ENCODE assay signal across 7 cellular contexts in the genomic region with DNA sequence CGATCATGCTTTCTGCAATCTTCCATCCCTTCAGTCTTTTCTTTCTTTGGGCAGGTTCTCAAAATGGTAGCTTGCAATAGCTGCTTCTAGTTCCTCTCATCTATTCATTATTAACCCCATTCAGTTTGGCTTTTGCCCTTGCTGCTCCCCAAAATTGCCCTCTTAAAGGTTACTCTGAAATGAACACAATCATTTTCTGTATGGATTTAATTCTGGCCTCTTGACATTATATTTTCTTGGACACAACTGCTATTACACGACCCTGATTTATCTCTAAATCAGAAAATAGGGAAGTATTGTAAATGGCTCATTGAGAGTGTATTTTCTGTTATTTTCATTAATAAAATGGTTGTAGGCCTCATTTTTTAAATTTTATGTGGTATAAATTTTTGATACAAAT. TPM values are rescaled to one million over a fixed set of nuclear protein-coding genes. Genes with fewer than 3 reads are reported as not detected.
DNase-seq lines count a peak whose midpoint lies in the region; ATAC-seq and TF ChIP-seq lines count a peak whose summit lies in the region.

A gene (minus strand): TSS at position 101 of the 400 bp plus-strand sequence. CDS start 8,613 bp downstream, outside the sequence.

- ATAC-seq in stimulated activated naive CD8-positive, alpha-beta T cell treated with anti-CD3 and anti-CD28 coated beads, Interleukin-15, amount 100 ng/mL, for 72 hours: no peak

- H3K9me3 Mint-ChIP-seq in HFFc6 (no peaks in the 10 kb centered on the region), immature natural killer cell (no peaks in the 10 kb centered on the region)
- H3K9me3 Mint-ChIP-seq in activated naive CD8-positive, alpha-beta T cell (ENCODE audit: low read depth): no peaks in the 10 kb centered on the region
- no peaks in the 10 kb centered on the region for H3K9me3 Mint-ChIP-seq in stimulated activated naive CD8-positive, alpha-beta T cell treated with anti-CD3 and anti-CD28 coated beads, Interleukin-15, amount 100 ng/mL, for 72 hours

- peaks cover 33% of the 10 kb centered on the region for H3K4me1 Mint-ChIP-seq in HFFc6 (ENCODE audit: low read depth)
- peaks cover 23% of the 10 kb centered on the region for H3K4me1 Mint-ChIP-seq in activated naive CD8-positive, alpha-beta T cell (ENCODE audit: low read depth)
- H3K4me1 Mint-ChIP-seq in immature natural killer cell: peaks cover 56 to 65% of the 10 kb centered on the region in 2 donors
- H3K4me1 Mint-ChIP-seq in stimulated activated naive CD8-positive, alpha-beta T cell treated with anti-CD3 and anti-CD28 coated beads, Interleukin-15, amount 100 ng/mL, for 72 hours: peaks cover 24% of the 10 kb centered on the region

- no peaks in the 10 kb centered on the region for H3K36me3 Mint-ChIP-seq in HFFc6 (ENCODE audit: low read depth)
- H3K36me3 Mint-ChIP-seq in activated naive CD8-positive, alpha-beta T cell: no peaks in the 10 kb centered on the region
- H3K36me3 Mint-ChIP-seq in immature natural killer cell: no peaks in the 10 kb centered on the region

- TF ChIP-seq CTCF in HFFc6 (IDR thresholded peaks at IDR 0.05): no peak

- DNase-seq in HFFc6: no peak
- DNase-seq in immature natural killer cell: no peak
- no peak for DNase-seq in stimulated activated naive CD8-positive, alpha-beta T cell treated with anti-CD3 and anti-CD28 coated beads, Interleukin-15, amount 100 ng/mL, for 72 hours
- no peak for DNase-seq in T-helper 9 cell
- no peak for DNase-seq in putamen (ENCODE audit: low spot score)
- no peak for DNase-seq in H4 (ENCODE audit: low spot score)

- peak within 1 kb of the TSS; percentile 92 for H3K4me3 Mint-ChIP-seq in HFFc6
- peak within 1 kb of the TSS; percentile 93 for H3K4me3 Mint-ChIP-seq in activated naive CD8-positive, alpha-beta T cell
- peak within 1 kb of the TSS; percentile 89 to 97 (median 94) for H3K4me3 Mint-ChIP-seq in immature natural killer cell
- H3K4me3 Mint-ChIP-seq in stimulated activated naive CD8-positive, alpha-beta T cell treated with anti-CD3 and anti-CD28 coated beads, Interleukin-15, amount 100 ng/mL, for 72 hours: peak within 1 kb of the TSS; percentile 93 to 94

- H3K27me3 Mint-ChIP-seq in HFFc6 (ENCODE audit: insufficient read depth) (no peaks in the 10 kb centered on the region), immature natural killer cell (ENCODE audit: low read depth in 3 of 3) (peaks cover 3 to 9% (median 5%) of the 10 kb centered on the region in 3 donors)
- peaks cover 4% of the 10 kb centered on the region for H3K27me3 Mint-ChIP-seq in activated naive CD8-positive, alpha-beta T cell
- H3K27me3 Mint-ChIP-seq in stimulated activated naive CD8-positive, alpha-beta T cell treated with anti-CD3 and anti-CD28 coated beads, Interleukin-15, amount 100 ng/mL, for 72 hours: no peaks in the 10 kb centered on the region

- H3K27ac Mint-ChIP-seq in HFFc6 (peak within 1 kb of the TSS; percentile 90), immature natural killer cell (peak within 1 kb of the TSS; percentile 91 to 98 (median 96))
- peak within 1 kb of the TSS; percentile 92 for H3K27ac Mint-ChIP-seq in activated naive CD8-positive, alpha-beta T cell
- H3K27ac Mint-ChIP-seq in stimulated activated naive CD8-positive, alpha-beta T cell treated with anti-CD3 and anti-CD28 coated beads, Interleukin-15, amount 100 ng/mL, for 72 hours: peak within 1 kb of the TSS; percentile 76 to 92

RNA-seq across cellular contexts. Expression of the gene that starts here (rescaled TPM):
- total RNA-seq in HFFc6 (2021; fragmentation: NEBNext Ultra II Directional; extraction: Animal tissue kit (Norgen Biotek cat#: 25700)): not detected
- not detected for polyA plus RNA-seq in immature natural killer cell
- total RNA-seq in H4 (2014; rRNA removed; shearing (Covaris generic)): not detected in 2 replicates
